Comparison of ENCODE assay signal across 9 cellular contexts in the genomic region with DNA sequence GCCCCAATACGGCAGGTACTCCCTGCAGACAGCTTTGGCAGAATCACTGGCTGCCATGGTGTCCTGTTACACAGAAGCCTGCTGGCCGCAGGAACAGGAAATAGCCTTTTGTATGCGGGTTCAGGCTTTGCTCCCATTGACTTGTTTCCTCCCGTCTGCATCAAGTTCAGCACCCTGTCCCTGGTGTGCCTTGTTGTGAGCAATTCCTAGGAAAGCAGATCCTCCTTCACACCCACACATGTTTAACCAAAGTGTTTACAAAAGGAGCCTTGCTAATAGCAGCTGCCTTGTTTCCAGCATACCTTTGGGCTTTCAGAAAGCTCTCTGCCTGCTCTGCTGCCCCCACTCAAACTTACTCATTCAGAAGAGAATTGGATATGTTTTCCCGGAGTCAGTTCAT.
DNase-seq lines count a peak whose midpoint lies in the region; ATAC-seq and TF ChIP-seq lines count a peak whose summit lies in the region.
"Had no signal": no experiment of that assay in that cellular context is flagged by ENCODE, and none has a peak within 500 bp of the region (broad histone marks: within the 10 kb centered on the region; RNA-seq: fewer than 3 reads in every experiment).

No MANE protein-coding gene starts in this region.

- no peaks in the 10 kb centered on the region for H3K9me3 Mint-ChIP-seq in osteocyte (ENCODE audit: unreplicated experiment)
- H3K9me3 Mint-ChIP-seq: activated B cell treated with CpG ODN at 0.5 μM for 24 hours had no signal

- peak overlapping the region; percentile 14 for H3K4me3 Mint-ChIP-seq in osteocyte (ENCODE audit: unreplicated experiment)
- H3K4me3 Mint-ChIP-seq: activated B cell treated with CpG ODN at 0.5 μM for 24 hours had no signal

- in situ Hi-C loops in GM13976 (cut with MboI; ENCODE audit: low sequenced_read_pairs, unreplicated experiment), result no loop called here

- no peak for ATAC-seq in HG03139 (IDR thresholded peaks at IDR 0.05; ENCODE audit: unreplicated experiment)
- ATAC-seq in HG02981 (IDR thresholded peaks at IDR 0.05; ENCODE audit: unreplicated experiment), result no peak

- H3K27ac Mint-ChIP-seq in osteocyte (ENCODE audit: unreplicated experiment), result peak overlapping the region; percentile 66
- H3K27ac Mint-ChIP-seq: activated B cell treated with CpG ODN at 0.5 μM for 24 hours had no signal

- peaks cover 16% of the 10 kb centered on the region for H3K36me3 Mint-ChIP-seq in osteocyte (ENCODE audit: unreplicated experiment)

- DNase-seq in Daoy (ENCODE audit: low read depth) (peak; percentile 89), NCI-H510A treated with DMSO at 0.1 percent for 48 hours (lab: John Stamatoyannopoulos, UW) (peak; percentile 88), epithelial cell of esophagus (ENCODE audit: low read depth) (peak; percentile 85), osteocyte (ENCODE audit: extremely low spot score, unreplicated experiment) (no peak), GM13976 (ENCODE audit: low spot score) (no peak)
- no peak for DNase-seq in stimulated activated CD4-positive, alpha-beta T cell treated with anti-CD3 and anti-CD28 coated beads, Interleukin-4, amount 100 ng/mL, for 24 hours
- DNase-seq: activated B cell treated with CpG ODN at 0.5 μM for 24 hours had no signal

- peaks cover 35% of the 10 kb centered on the region for H3K4me1 Mint-ChIP-seq in osteocyte (ENCODE audit: unreplicated experiment)
- H3K4me1 Mint-ChIP-seq: activated B cell treated with CpG ODN at 0.5 μM for 24 hours had no signal

- no peaks in the 10 kb centered on the region for H3K27me3 Mint-ChIP-seq in osteocyte (ENCODE audit: unreplicated experiment)
- H3K27me3 Mint-ChIP-seq: activated B cell treated with CpG ODN at 0.5 μM for 24 hours had no signal

- no peak for TF ChIP-seq CTCF in epithelial cell of esophagus (IDR thresholded peaks at IDR 0.05; ENCODE audit: insufficient read depth, low read depth, low read length, missing control alignments)
- TF ChIP-seq CTCF in osteocyte (IDR thresholded peaks at IDR 0.05), result no peak
- no peak for TF ChIP-seq CTCF in GM13976 (IDR thresholded peaks at IDR 0.05; ENCODE audit: borderline replicate concordance, control extremely low read depth, extremely low read depth, insufficient read depth, missing control alignments)

- H3K4me3 ChIP-seq in epithelial cell of esophagus (ENCODE audit: low read length), result no peak overlapping the region

Comparison
In these comparisons a context has a peak if more than half of its experiments do, and no peak if none do; other contexts are left out.
1. DNase-seq: peak in Daoy (single experiment), NCI-H510A treated with DMSO at 0.1 percent for 48 hours (single experiment) and epithelial cell of esophagus (single experiment); none in osteocyte (single experiment), GM13976 (single experiment) and stimulated activated CD4-positive, alpha-beta T cell treated with anti-CD3 and anti-CD28 coated beads, Interleukin-4, amount 100 ng/mL, for 24 hours (single experiment).